In the genomic region with DNA sequence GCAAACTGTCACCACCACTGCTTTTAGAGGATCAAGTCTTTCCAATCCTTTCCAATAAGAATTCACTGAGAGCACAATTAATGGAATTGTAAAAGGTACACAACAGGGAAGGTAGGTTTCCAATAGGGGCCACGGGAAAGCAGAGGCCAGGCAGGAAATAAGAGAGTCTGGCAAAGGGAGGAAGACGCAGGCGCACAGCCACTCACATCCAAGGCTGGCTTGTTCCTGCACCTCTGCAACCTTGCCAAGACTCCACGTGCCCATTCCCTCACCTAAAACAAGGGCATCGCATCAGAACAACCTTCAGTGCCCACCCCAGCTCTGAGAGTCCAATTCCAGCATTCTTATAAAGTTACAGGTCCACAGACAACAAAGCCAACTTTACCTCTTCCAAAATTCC, we compare ENCODE assay signal across 28 cellular contexts.
DNase-seq lines count a peak whose midpoint lies in the region; ATAC-seq and TF ChIP-seq lines count a peak whose summit lies in the region.
"Had no signal": no experiment of that assay in that cellular context is flagged by ENCODE, and none has a peak within 500 bp of the region (broad histone marks: within the 10 kb centered on the region; RNA-seq: fewer than 3 reads in every experiment).

No MANE protein-coding gene starts in this region.

- no peaks in the 10 kb centered on the region for H3K9me3 Mint-ChIP-seq in HFFc6
- peaks cover under 1% of the 10 kb centered on the region for H3K9me3 Mint-ChIP-seq in central memory CD8-positive, alpha-beta T cell
- peaks cover 6% of the 10 kb centered on the region for H3K9me3 Mint-ChIP-seq in nephron
- H3K9me3 Mint-ChIP-seq in activated T-helper 2 cell treated with anti-CD3 and anti-CD28 coated beads, Interferon-gamma antibody, Interleukin-2, Interleukin-4, amounts not matched to agents 10 μg/mL and 5 μg/mL and 100 μg/mL, durations not matched to agents 14 hours and 24 hours and 36 hours, result no peaks in the 10 kb centered on the region
- no peaks in the 10 kb centered on the region for H3K9me3 Mint-ChIP-seq in activated T-cell treated with anti-CD3 and anti-CD28 coated beads, Interleukin-2, amount 50 U/mL, for 4 hours
- H3K9me3 Mint-ChIP-seq: activated naive CD4-positive, alpha-beta T cell treated with anti-CD3 and anti-CD28 coated beads, Interleukin-2, amount 50 U/mL, for 72 hours; activated T-helper 1 cell treated with anti-CD3 and anti-CD28 coated beads, Interleukin-12 subunit alpha, Interleukin-12 subunit beta, Interleukin-2, Interleukin-4 antibody, amounts not matched to agents 30 ng/mL and 10 ng/mL and 1 ng/mL, durations not matched to agents 14 hours and 24 hours and 36 hours; CD8-positive, alpha-beta T cell; T-helper 1 cell treated with Interleukin-12 subunit alpha and Interleukin-12 subunit beta and Interleukin-4 antibody, amounts not matched to agents 30 μg/mL and 1 μg/mL, for 36 hours had no signal

- H3K27ac ChIP-seq in ACC112 (ENCODE audit: low read depth, low read length), result peak overlapping the region; percentile 83
- H3K27ac ChIP-seq in ascending aorta, result no peak overlapping the region
- H3K27ac ChIP-seq: tibial artery had no signal

- H3K4me3 Mint-ChIP-seq in HFFc6 (peak overlapping the region; percentile 78), nephron (no peak overlapping the region)
- H3K4me3 Mint-ChIP-seq in central memory CD8-positive, alpha-beta T cell, result no peak overlapping the region
- H3K4me3 Mint-ChIP-seq in activated T-helper 2 cell treated with anti-CD3 and anti-CD28 coated beads, Interferon-gamma antibody, Interleukin-2, Interleukin-4, amounts not matched to agents 10 μg/mL and 5 μg/mL and 100 μg/mL, durations not matched to agents 14 hours and 24 hours and 36 hours (ENCODE audit: low read depth), result no peak overlapping the region
- H3K4me3 Mint-ChIP-seq in activated T-cell treated with anti-CD3 and anti-CD28 coated beads, Interleukin-2, amount 50 U/mL, for 4 hours, result no peak overlapping the region
- H3K4me3 Mint-ChIP-seq: activated CD8-positive, alpha-beta memory T cell treated with anti-CD3 and anti-CD28 coated beads, Interleukin-2, amount 10 ng/mL, durations not matched to agents 7 days and 5 days; activated T-helper 1 cell treated with anti-CD3 and anti-CD28 coated beads, Interleukin-12 subunit alpha, Interleukin-12 subunit beta, Interleukin-2, Interleukin-4 antibody, amounts not matched to agents 30 ng/mL and 10 ng/mL and 1 ng/mL, durations not matched to agents 14 hours and 24 hours and 36 hours; CD8-positive, alpha-beta T cell; nephron progenitor cell; T-helper 1 cell treated with Interleukin-12 subunit alpha and Interleukin-12 subunit beta and Interleukin-4 antibody, amounts not matched to agents 30 μg/mL and 1 μg/mL, for 36 hours had no signal

- no peak for ATAC-seq in central memory CD8-positive, alpha-beta T cell (replicated peaks; ENCODE audit: extremely low read depth, poor library complexity, severe bottlenecking)
- no peak for ATAC-seq in activated T-cell treated with anti-CD3 and anti-CD28 coated beads, Interleukin-2, amount 50 U/mL, for 4 hours
- ATAC-seq: activated CD8-positive, alpha-beta memory T cell treated with anti-CD3 and anti-CD28 coated beads, Interleukin-2, amount 10 ng/mL, durations not matched to agents 7 days and 5 days; activated naive CD4-positive, alpha-beta T cell treated with anti-CD3 and anti-CD28 coated beads, Interleukin-2, amount 50 U/mL, for 72 hours; CD8-positive, alpha-beta T cell; esophagus mucosa; left lobe of liver; Panc1 had no signal

- H2AFZ ChIP-seq in ACC112 (ENCODE audit: low read length, unreplicated experiment), result no peak overlapping the region

- H3K4me3 ChIP-seq in ACC112 (ENCODE audit: low read depth, low read length) (no peak overlapping the region; the same call in 1 of the 2 replicates), ascending aorta (no peak overlapping the region)
- H3K4me3 ChIP-seq: stomach, tibial artery had no signal

- no peak for TF ChIP-seq CTCF in HFFc6 (IDR thresholded peaks at IDR 0.05)
- TF ChIP-seq CTCF in nephron (IDR thresholded peaks at IDR 0.05; ENCODE audit: unreplicated experiment in 3 of 3), result no peak
- TF ChIP-seq CTCF in ascending aorta (IDR thresholded peaks at IDR 0.05), result no peak

- H3K79me2 ChIP-seq in ACC112 (ENCODE audit: control insufficient read depth, insufficient read depth, low read length, unreplicated experiment), result peaks cover 73% of the 10 kb centered on the region

- peak overlapping the region; percentile 90 for H3K27ac Mint-ChIP-seq in HFFc6
- H3K27ac Mint-ChIP-seq in central memory CD8-positive, alpha-beta T cell (ENCODE audit: low read depth), result peak overlapping the region; percentile 41
- peak overlapping the region; percentile 16 to 96 (median 94) for H3K27ac Mint-ChIP-seq in nephron
- no peak overlapping the region for H3K27ac Mint-ChIP-seq in activated T-helper 2 cell treated with anti-CD3 and anti-CD28 coated beads, Interferon-gamma antibody, Interleukin-2, Interleukin-4, amounts not matched to agents 10 μg/mL and 5 μg/mL and 100 μg/mL, durations not matched to agents 14 hours and 24 hours and 36 hours
- H3K27ac Mint-ChIP-seq: activated CD8-positive, alpha-beta memory T cell treated with anti-CD3 and anti-CD28 coated beads, Interleukin-2, amount 10 ng/mL, durations not matched to agents 7 days and 5 days; activated T-helper 1 cell treated with anti-CD3 and anti-CD28 coated beads, Interleukin-12 subunit alpha, Interleukin-12 subunit beta, Interleukin-2, Interleukin-4 antibody, amounts not matched to agents 30 ng/mL and 10 ng/mL and 1 ng/mL, durations not matched to agents 14 hours and 24 hours and 36 hours; CD8-positive, alpha-beta T cell; nephron progenitor cell; T-helper 1 cell treated with Interleukin-12 subunit alpha and Interleukin-12 subunit beta and Interleukin-4 antibody, amounts not matched to agents 30 μg/mL and 1 μg/mL, for 36 hours had no signal

- no peak for DNase-seq in HFFc6
- no peak for DNase-seq in central memory CD8-positive, alpha-beta T cell (ENCODE audit: low spot score in 2 of 2)
- no peak for DNase-seq in NCI-H345 treated with DMSO at 0.1 percent for 48 hours (lab: John Stamatoyannopoulos, UW; ENCODE audit: unreplicated experiment)
- DNase-seq in activated T-helper 2 cell treated with anti-CD3 and anti-CD28 coated beads, Interferon-gamma antibody, Interleukin-2, Interleukin-4, amounts not matched to agents 10 μg/mL and 5 μg/mL and 100 μg/mL, durations not matched to agents 14 hours and 24 hours and 36 hours (ENCODE audit: low spot score), result no peak
- no peak for DNase-seq in ascending aorta (ENCODE audit: low spot score in 2 of 2)
- DNase-seq in activated T-cell treated with anti-CD3 and anti-CD28 coated beads, Interleukin-2, amount 50 U/mL, for 4 hours, result no peak
- DNase-seq: activated CD4-positive, alpha-beta T cell treated with anti-CD3 and anti-CD28 coated beads for 4 hours; activated CD8-positive, alpha-beta memory T cell treated with anti-CD3 and anti-CD28 coated beads, Interleukin-2, amount 10 ng/mL, durations not matched to agents 7 days and 5 days; CD8-positive, alpha-beta T cell; DMS 273 treated with DMSO at 0.1 percent for 48 hours; effector CD8-positive, alpha-beta T cell; GOT3; hypothalamus; NCI-H1694; NCI-H2171; NCI-H524 treated with DMSO at 0.1 percent for 48 hours; nephron progenitor cell; stimulated activated CD8-positive, alpha-beta memory T cell treated with anti-CD3 and anti-CD28 coated beads, Interleukin-4, amount 100 ng/mL, for 48 hours; stomach; tibial artery had no signal

- peaks cover 19% of the 10 kb centered on the region for H3K27me3 Mint-ChIP-seq in HFFc6 (ENCODE audit: insufficient read depth)
- no peaks in the 10 kb centered on the region for H3K27me3 Mint-ChIP-seq in central memory CD8-positive, alpha-beta T cell
- H3K27me3 Mint-ChIP-seq in nephron (ENCODE audit: low read depth), result no peaks in the 10 kb centered on the region
- no peaks in the 10 kb centered on the region for H3K27me3 Mint-ChIP-seq in activated T-helper 2 cell treated with anti-CD3 and anti-CD28 coated beads, Interferon-gamma antibody, Interleukin-2, Interleukin-4, amounts not matched to agents 10 μg/mL and 5 μg/mL and 100 μg/mL, durations not matched to agents 14 hours and 24 hours and 36 hours (ENCODE audit: low read depth)
- H3K27me3 Mint-ChIP-seq in activated T-cell treated with anti-CD3 and anti-CD28 coated beads, Interleukin-2, amount 50 U/mL, for 4 hours (ENCODE audit: low read depth), result no peaks in the 10 kb centered on the region

- peaks cover 83% of the 10 kb centered on the region for H3K36me3 Mint-ChIP-seq in HFFc6 (ENCODE audit: low read depth)
- H3K36me3 Mint-ChIP-seq in central memory CD8-positive, alpha-beta T cell (ENCODE audit: insufficient read depth), result peaks cover 14% of the 10 kb centered on the region
- peaks cover 57% of the 10 kb centered on the region for H3K36me3 Mint-ChIP-seq in nephron (ENCODE audit: low read depth)
- peaks cover 36% of the 10 kb centered on the region for H3K36me3 Mint-ChIP-seq in activated T-helper 2 cell treated with anti-CD3 and anti-CD28 coated beads, Interferon-gamma antibody, Interleukin-2, Interleukin-4, amounts not matched to agents 10 μg/mL and 5 μg/mL and 100 μg/mL, durations not matched to agents 14 hours and 24 hours and 36 hours (ENCODE audit: low read depth)
- H3K36me3 Mint-ChIP-seq in activated T-cell treated with anti-CD3 and anti-CD28 coated beads, Interleukin-2, amount 50 U/mL, for 4 hours (ENCODE audit: insufficient read depth), result peaks cover 7% of the 10 kb centered on the region

- intact Hi-C loops in activated T-helper 2 cell treated with anti-CD3 and anti-CD28 coated beads, Interferon-gamma antibody, Interleukin-2, Interleukin-4, amounts not matched to agents 10 μg/mL and 5 μg/mL and 100 μg/mL, durations not matched to agents 14 hours and 24 hours and 36 hours (cut with micrococcal nuclease), result loop anchor here (5.0 kb wide), 1 partner anchor 101 kb away; no protein-coding TSS in a partner anchor
- intact Hi-C loops in ascending aorta (cut with DNase I), result loop anchor here (5.0 kb wide), 1 partner anchor 79 kb away; the partner anchor contains the start of gene AFAP1

- H3K36me3 ChIP-seq in ACC112 (ENCODE audit: insufficient read depth, low read length) (peaks cover 20% of the 10 kb centered on the region), ascending aorta (no peaks in the 10 kb centered on the region)

- peaks cover 66% of the 10 kb centered on the region for H3K4me1 ChIP-seq in ACC112 (ENCODE audit: control insufficient read depth, insufficient read depth, low read length, unreplicated experiment)
- peaks cover 5 to 15% of the 10 kb centered on the region in 2 donors for H3K4me1 ChIP-seq in ascending aorta

- H3K27me3 ChIP-seq in ACC112 (ENCODE audit: insufficient read depth, low read length) (no peaks in the 10 kb centered on the region), ascending aorta (no peaks in the 10 kb centered on the region)
- H3K27me3 ChIP-seq: stomach, tibial artery had no signal

- H3K9me3 ChIP-seq in ascending aorta, result no peaks in the 10 kb centered on the region
- H3K9me3 ChIP-seq: stomach, tibial artery had no signal

- H3K4me1 Mint-ChIP-seq in HFFc6 (ENCODE audit: low read depth), result peaks cover 99% of the 10 kb centered on the region
- H3K4me1 Mint-ChIP-seq in central memory CD8-positive, alpha-beta T cell, result peaks cover 45% of the 10 kb centered on the region
- H3K4me1 Mint-ChIP-seq in nephron, result peaks cover 75% of the 10 kb centered on the region
- peaks cover 51% of the 10 kb centered on the region for H3K4me1 Mint-ChIP-seq in activated T-helper 2 cell treated with anti-CD3 and anti-CD28 coated beads, Interferon-gamma antibody, Interleukin-2, Interleukin-4, amounts not matched to agents 10 μg/mL and 5 μg/mL and 100 μg/mL, durations not matched to agents 14 hours and 24 hours and 36 hours (ENCODE audit: low read depth)
- H3K4me1 Mint-ChIP-seq in activated T-cell treated with anti-CD3 and anti-CD28 coated beads, Interleukin-2, amount 50 U/mL, for 4 hours (ENCODE audit: low read depth), result peaks cover 57% of the 10 kb centered on the region
